13 cellular contexts compared by ENCODE assay signal in the genomic region with DNA sequence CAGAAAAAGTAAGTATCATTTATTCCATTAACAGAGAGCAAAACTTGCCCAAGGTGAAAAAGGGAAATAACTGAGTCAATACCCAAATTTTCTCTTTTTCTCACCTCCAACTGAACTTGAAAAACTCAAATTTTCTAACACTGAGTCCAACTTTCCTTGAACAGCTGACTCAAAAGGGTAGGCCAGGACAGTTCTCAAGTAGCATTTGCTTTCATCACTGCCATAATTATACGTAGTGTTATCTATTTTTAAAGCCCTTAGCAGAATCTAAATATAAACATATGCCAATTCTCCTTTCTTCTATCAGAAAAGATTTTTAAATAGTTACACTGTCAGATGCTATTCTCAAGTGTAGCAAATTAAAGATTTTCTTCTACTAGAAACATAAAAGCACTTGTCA. TPM values are rescaled to one million over a fixed set of nuclear protein-coding genes. Genes with fewer than 3 reads are reported as not detected.
DNase-seq lines count a peak whose midpoint lies in the region; ATAC-seq and TF ChIP-seq lines count a peak whose summit lies in the region.
"Had no signal": no experiment of that assay in that cellular context is flagged by ENCODE, and none has a peak within 500 bp of the region (broad histone marks: within the 10 kb centered on the region; RNA-seq: fewer than 3 reads in every experiment).

No MANE protein-coding gene starts in this region.

- no peak overlapping the region for H3K4me3 ChIP-seq in PC-3 (ENCODE audit: low read length)
- peak overlapping the region; percentile 44 for H3K4me3 ChIP-seq in endodermal cell (ENCODE audit: low read length)
- H3K4me3 ChIP-seq: A549 had no signal

- POLR2A ChIA-PET in activated CD4-positive, alpha-beta T cell treated with anti-CD3 and anti-CD28 coated beads, Interleukin-2, amount 10 ng/mL, durations not matched to agents 7 days and 5 days (lab: Charles Lee): no interaction called here
- POLR2A ChIA-PET in PC-3 (lab: Charles Lee; ENCODE audit: unreplicated experiment): no interaction called here

- no peaks in the 10 kb centered on the region for H3K27me3 ChIP-seq in PC-3 (ENCODE audit: low read length)
- H3K27me3 ChIP-seq in endodermal cell (ENCODE audit: control insufficient read depth, insufficient read depth, low read length, poor library complexity, severe bottlenecking): no peaks in the 10 kb centered on the region

- H3K79me2 ChIP-seq in PC-3 (ENCODE audit: low read length): peaks cover 82% of the 10 kb centered on the region

- ATAC-seq in PC-3 (no peak), HG02588 (IDR thresholded peaks at IDR 0.05; ENCODE audit: unreplicated experiment) (no peak)
- ATAC-seq: A549 had no signal

- no peak overlapping the region for H3K27ac Mint-ChIP-seq in activated CD4-positive, alpha-beta T cell treated with anti-CD3 and anti-CD28 coated beads, Interleukin-2, amount 10 ng/mL, durations not matched to agents 7 days and 5 days
- no peak overlapping the region for H3K27ac Mint-ChIP-seq in endodermal cell
- H3K27ac Mint-ChIP-seq in osteocyte (ENCODE audit: unreplicated experiment): peak overlapping the region; percentile 15

- H3K4me3 Mint-ChIP-seq in activated CD4-positive, alpha-beta T cell treated with anti-CD3 and anti-CD28 coated beads, Interleukin-2, amount 10 ng/mL, durations not matched to agents 7 days and 5 days: peak overlapping the region; percentile 30
- H3K4me3 Mint-ChIP-seq in endodermal cell: no peak overlapping the region
- H3K4me3 Mint-ChIP-seq in osteocyte (ENCODE audit: unreplicated experiment): no peak overlapping the region

- no peak overlapping the region for H3K27ac ChIP-seq in PC-3 (ENCODE audit: low read length)
- H3K27ac ChIP-seq in endodermal cell (ENCODE audit: low read depth, low read length): no peak overlapping the region
- H3K27ac ChIP-seq: A549 had no signal

- intact Hi-C loops in PC-3 (cut with micrococcal nuclease): loop anchor here (5.0 kb wide), 2 partner anchors 107 to 218 kb away; a partner anchor contains a TSS

- H3K9me3 ChIP-seq in PC-3 (ENCODE audit: low read length) (no peaks in the 10 kb centered on the region), endodermal cell (ENCODE audit: control insufficient read depth, low read length) (no peaks in the 10 kb centered on the region)
- H3K9me3 ChIP-seq: A549 had no signal

- H3K4me1 ChIP-seq in PC-3 (ENCODE audit: insufficient read depth, low read length): peaks cover 20% of the 10 kb centered on the region; the same call in 1 of the 2 replicates
- H3K4me1 ChIP-seq in endodermal cell (ENCODE audit: control insufficient read depth, insufficient read depth, low read length): no peaks in the 10 kb centered on the region

- H4K20me1 ChIP-seq in PC-3 (ENCODE audit: low read length): no peaks in the 10 kb centered on the region

- H3K36me3 ChIP-seq in PC-3 (ENCODE audit: low read depth, low read length) (peaks cover 24% of the 10 kb centered on the region), endodermal cell (ENCODE audit: control insufficient read depth, insufficient read depth, low read length) (peaks cover 27% of the 10 kb centered on the region)

- H3K9ac ChIP-seq in PC-3 (ENCODE audit: low read length) (no peak overlapping the region), endodermal cell (ENCODE audit: extremely low read depth, low read length, poor library complexity, severe bottlenecking) (no peak overlapping the region)

- no peaks in the 10 kb centered on the region for H3F3A ChIP-seq in PC-3 (ENCODE audit: low read length, unreplicated experiment)

- H3K4me1 Mint-ChIP-seq in activated CD4-positive, alpha-beta T cell treated with anti-CD3 and anti-CD28 coated beads, Interleukin-2, amount 10 ng/mL, durations not matched to agents 7 days and 5 days: peaks cover 76% of the 10 kb centered on the region
- H3K4me1 Mint-ChIP-seq in endodermal cell (peaks cover 7% of the 10 kb centered on the region), osteocyte (ENCODE audit: unreplicated experiment) (peaks cover 66% of the 10 kb centered on the region)

- 100% methylated on average over 1 of the region's 1 CpG for WGBS in endodermal cell (ENCODE audit: insufficient coverage in 1 of 2, insufficient read length in 1 of 2), 2 experiments

- H3K27me3 Mint-ChIP-seq in activated CD4-positive, alpha-beta T cell treated with anti-CD3 and anti-CD28 coated beads, Interleukin-2, amount 10 ng/mL, durations not matched to agents 7 days and 5 days: no peaks in the 10 kb centered on the region
- H3K27me3 Mint-ChIP-seq in endodermal cell (ENCODE audit: insufficient read depth): no peaks in the 10 kb centered on the region
- H3K27me3 Mint-ChIP-seq in osteocyte (ENCODE audit: unreplicated experiment): no peaks in the 10 kb centered on the region

- H3K9me2 ChIP-seq in PC-3 (replicated peaks; ENCODE audit: low read length): no peaks in the 10 kb centered on the region

- peak overlapping the region; percentile 12 for H3K4me2 ChIP-seq in PC-3 (ENCODE audit: low read length)
- H3K4me2 ChIP-seq: A549 had no signal

- DNase-seq in activated CD4-positive, alpha-beta T cell treated with anti-CD3 and anti-CD28 coated beads, Interleukin-2, amount 10 ng/mL, durations not matched to agents 7 days and 5 days: no peak
- DNase-seq in activated CD4-positive, alpha-beta T cell treated with anti-CD3 and anti-CD28 coated beads for 1 hour: no peak
- DNase-seq in PC-3 (no peak), endodermal cell (no peak), osteocyte (ENCODE audit: extremely low spot score, unreplicated experiment) (no peak), SW480 (ENCODE audit: low spot score) (no peak)
- DNase-seq in effector CD4-positive, alpha-beta T cell: no peak
- DNase-seq: DMS79 treated with DMSO at 0.1 percent for 48 hours; NCI-H1048; NCI-H526 treated with DMSO at 0.1 percent for 48 hours; stimulated activated CD4-positive, alpha-beta T cell treated with anti-CD3 and anti-CD28 coated beads, Interleukin-2, amount 100 ng/mL, for 24 hours had no signal

- BruUV-seq in PC-3 (replicated peaks; lab: Mats Ljungman, UMichigan): no TSS peak

- no peaks in the 10 kb centered on the region for H3K9me3 Mint-ChIP-seq in activated CD4-positive, alpha-beta T cell treated with anti-CD3 and anti-CD28 coated beads, Interleukin-2, amount 10 ng/mL, durations not matched to agents 7 days and 5 days
- H3K9me3 Mint-ChIP-seq in endodermal cell (peaks cover 2% of the 10 kb centered on the region), osteocyte (ENCODE audit: unreplicated experiment) (no peaks in the 10 kb centered on the region)

- H3K36me3 Mint-ChIP-seq in activated CD4-positive, alpha-beta T cell treated with anti-CD3 and anti-CD28 coated beads, Interleukin-2, amount 10 ng/mL, durations not matched to agents 7 days and 5 days (ENCODE audit: low read depth): peaks cover 59% of the 10 kb centered on the region
- H3K36me3 Mint-ChIP-seq in endodermal cell (ENCODE audit: low read depth) (peaks cover 39% of the 10 kb centered on the region), osteocyte (ENCODE audit: unreplicated experiment) (peaks cover 32% of the 10 kb centered on the region)

- H2AFZ ChIP-seq in PC-3 (ENCODE audit: low read length): no peak overlapping the region

- CTCF ChIA-PET in activated CD4-positive, alpha-beta T cell treated with anti-CD3 and anti-CD28 coated beads, Interleukin-2, amount 10 ng/mL, durations not matched to agents 7 days and 5 days (lab: Charles Lee): no interaction called here
- CTCF ChIA-PET in PC-3 (lab: Charles Lee): no interaction called here

- TF ChIP-seq CTCF in PC-3 (conservative IDR thresholded peaks at IDR 0.05; ENCODE audit: low read depth, low read length) (no peak), endodermal cell (conservative IDR thresholded peaks at IDR 0.05) (no peak), osteocyte (IDR thresholded peaks at IDR 0.05) (no peak)

RNA-seq across cellular contexts. Expression of a gene that starts 3.5 kb away (rescaled TPM):
- total RNA-seq in activated CD4-positive, alpha-beta T cell treated with anti-CD3 and anti-CD28 coated beads, Interleukin-2, amount 10 ng/mL, durations not matched to agents 7 days and 5 days: 100 to 1,000 TPM; 134 to 136 TPM
- total RNA-seq in PC-3 (2014; rRNA removed) (31.7 and 51.4 TPM in 2 replicates), endodermal cell (10 to 100 TPM; 70.4 to 92.8 TPM), osteocyte (138 and 148 TPM in 2 replicates)
- 73.7 TPM for polyA plus RNA-seq in endodermal cell (2013, experiment 1 of 2)
- 76.6 TPM for polyA plus RNA-seq in endodermal cell (2013, experiment 2 of 2)

RNA-seq across cellular contexts. Expression of a gene that starts 51.1 kb away (rescaled TPM):
- 10 to 100 TPM; 77.6 to 92.3 TPM for total RNA-seq in activated CD4-positive, alpha-beta T cell treated with anti-CD3 and anti-CD28 coated beads, Interleukin-2, amount 10 ng/mL, durations not matched to agents 7 days and 5 days
- 19.5 and 20.3 TPM in 2 replicates for total RNA-seq in PC-3 (2014; rRNA removed)
- 10 to 100 TPM; 46.9 to 57.1 TPM for total RNA-seq in endodermal cell
- polyA plus RNA-seq in endodermal cell (2013, experiment 1 of 2): 36.8 TPM
- polyA plus RNA-seq in endodermal cell (2013, experiment 2 of 2): 39.5 TPM
- total RNA-seq in osteocyte: 65.8 and 72.4 TPM in 2 replicates
